Comparison of ENCODE assay signal across 15 cellular contexts in genomic region chr15:69664572-69665326, GRCh38.
A peak's percentile ranks its signal among the peaks of the same experiment; 100 is the strongest.
DNase-seq lines count a peak whose midpoint lies in the region; TF ChIP-seq lines count a peak whose summit lies in the region.
"Had no signal": no experiment of that assay in that cellular context is flagged by ENCODE, and none has a peak within 500 bp of the region (broad histone marks: within the 10 kb centered on the region; RNA-seq: fewer than 3 reads in every experiment).

No MANE protein-coding gene starts in this region.

- no peaks in the 10 kb centered on the region for H3K9me3 Mint-ChIP-seq in Caco-2 (ENCODE audit: unreplicated experiment)

- no peak for TF ChIP-seq POLR2A in spleen (IDR thresholded peaks at IDR 0.05)

- H3K27ac Mint-ChIP-seq in Caco-2 (ENCODE audit: unreplicated experiment): no peak overlapping the region

- H3K27ac ChIP-seq in coronary artery (no peak overlapping the region), spleen (no peak overlapping the region)
- H3K27ac ChIP-seq: SJSA1, tibial nerve had no signal

- no TSS peak for BruUV-seq in Caco-2 (replicated peaks; lab: Mats Ljungman, UMichigan)

- H3K36me3 Mint-ChIP-seq in Caco-2 (ENCODE audit: insufficient read depth, unreplicated experiment): no peaks in the 10 kb centered on the region

- intact Hi-C loops in Caco-2 (cut with micrococcal nuclease; ENCODE audit: unreplicated experiment): no loop called here
- intact Hi-C loops in spleen (cut with DNase I; ENCODE audit: low total_unique reads): no loop called here

- H3K4me1 ChIP-seq in Caco-2 (no peaks in the 10 kb centered on the region), spleen (peaks cover 34 to 60% (median 51%) of the 10 kb centered on the region in 6 donors)
- H3K4me1 ChIP-seq: SJSA1 had no signal

- no peaks in the 10 kb centered on the region for H3K9me3 ChIP-seq in Caco-2
- H3K9me3 ChIP-seq in spleen: no peaks in the 10 kb centered on the region
- H3K9me3 ChIP-seq: SJSA1, tibial nerve had no signal

- H3K36me3 ChIP-seq in Caco-2 (ENCODE audit: control insufficient read depth, insufficient read depth, low read length) (no peaks in the 10 kb centered on the region), spleen (no peaks in the 10 kb centered on the region)
- H3K36me3 ChIP-seq: SJSA1, tibial nerve had no signal

- H3K4me3 Mint-ChIP-seq in Caco-2 (ENCODE audit: unreplicated experiment): no peak overlapping the region

- CTCF ChIA-PET in Caco-2 (lab: Charles Lee): no interaction called here

- H3K4me1 Mint-ChIP-seq in Caco-2 (ENCODE audit: low read depth, unreplicated experiment): no peaks in the 10 kb centered on the region

- H3K4me3 ChIP-seq in coronary artery (no peak overlapping the region), Caco-2 (ENCODE audit: low read depth, low read length) (no peak overlapping the region), spleen (no peak overlapping the region)
- H3K4me3 ChIP-seq: SJSA1, tibial nerve had no signal

- H3K27me3 Mint-ChIP-seq in Caco-2 (ENCODE audit: insufficient read depth, unreplicated experiment): no peaks in the 10 kb centered on the region

- DNase-seq in NCI-H1092 (lab: John Stamatoyannopoulos, UW) (peak; percentile 2), NCI-H1092 treated with DMSO at 0.1 percent for 48 hours (lab: John Stamatoyannopoulos, UW) (no peak), NCI-H345 treated with DMSO at 0.1 percent for 48 hours (lab: John Stamatoyannopoulos, UW; ENCODE audit: unreplicated experiment) (peak; percentile 38), coronary artery (ENCODE audit: low spot score) (peak; percentile 52), putamen (ENCODE audit: low spot score) (peak; percentile 39), Caco-2 (no peak), spleen (no peak), HPDE6-E6E7 (ENCODE audit: extremely low spot score) (no peak)
- DNase-seq: 8988T, amniotic stem cell, Calu3, Karpas-422, NCI-H524 treated with DMSO at 0.1 percent for 48 hours had no signal

- TF ChIP-seq CTCF in coronary artery (IDR thresholded peaks at IDR 0.05) (no peak), Caco-2 (IDR thresholded peaks at IDR 0.05; ENCODE audit: insufficient read depth in 1 of 2, low read depth in 1 of 2, low read length in 1 of 2, severe bottlenecking in 1 of 2, unreplicated experiment in 1 of 2) (no peak), spleen (IDR thresholded peaks at IDR 0.05 in 8 of 11, conservative IDR thresholded peaks at IDR 0.05 in 3 of 11) (no peak)

- H3K27me3 ChIP-seq in Caco-2 (replicated peaks; ENCODE audit: control insufficient read depth, insufficient read depth, low read length) (no peaks in the 10 kb centered on the region), spleen (replicated peaks in 1 of 7) (peaks cover 0 to 16% (median 0%) of the 10 kb centered on the region in 7 donors)
- H3K27me3 ChIP-seq: SJSA1, tibial nerve had no signal

- POLR2A ChIA-PET in Caco-2 (lab: Charles Lee): no interaction called here

- WGBS in spleen, 5 donors: 79 to 88% (median 87%) methylated on average over 25 of the region's 25 CpGs

Comparison
In these comparisons a context has a peak if more than half of its experiments do, and no peak if none do; other contexts are left out.
1. DNase-seq: peak in NCI-H1092 (single experiment), NCI-H345 treated with DMSO at 0.1 percent for 48 hours (single experiment), coronary artery (single experiment) and putamen (single experiment); none in NCI-H1092 treated with DMSO at 0.1 percent for 48 hours (single experiment), Caco-2 (0 of 2), spleen (single experiment) and HPDE6-E6E7 (single experiment).